Comparison of ENCODE assay signal across 25 cellular contexts in genomic region chr18:37639846-37640245, GRCh38.
"Had no signal": no experiment of that assay in that cellular context is flagged by ENCODE, and none has a peak within 500 bp of the region (broad histone marks: within the 10 kb centered on the region; RNA-seq: fewer than 3 reads in every experiment).

No MANE protein-coding gene starts in this region.

- H3K27me3 Mint-ChIP-seq: activated CD4-positive, alpha-beta memory T cell treated with anti-CD3 and anti-CD28 coated beads for 36 hours; activated naive CD4-positive, alpha-beta T cell treated with anti-CD3 and anti-CD28 coated beads, Interleukin-2, amount 10 ng/mL, durations not matched to agents 7 days and 5 days; natural killer cell treated with Interleukin-12 subunit alpha and Interleukin-12 subunit beta and Interleukin-15 and Interleukin-18, amount 100 ng/mL, for 72 hours; T-cell had no signal

- H3K4me3 ChIP-seq: colonic mucosa, heart right ventricle, lower lobe of right lung, mucosa of descending colon, spleen, tibial nerve had no signal

- H3K27me3 ChIP-seq: colonic mucosa, spleen, tibial nerve had no signal

- H3K4me1 ChIP-seq: colonic mucosa, heart right ventricle, lower lobe of right lung, spleen, tibial nerve had no signal

- DNase-seq: activated CD4-positive, alpha-beta memory T cell treated with anti-CD3 and anti-CD28 coated beads for 36 hours; activated CD4-positive, alpha-beta T cell treated with anti-CD3 and anti-CD28 coated beads for 4 hours; activated CD8-positive, alpha-beta memory T cell treated with anti-CD3 and anti-CD28 coated beads, Interleukin-2, amount 50 U/mL, for 4 hours; activated effector memory CD4-positive, alpha-beta T cell treated with anti-CD3 and anti-CD28 coated beads, Interleukin-2, amount 50 U/mL, for 16 hours; activated naive CD4-positive, alpha-beta T cell treated with anti-CD3 and anti-CD28 coated beads, Interleukin-2, amount 10 ng/mL, durations not matched to agents 7 days and 5 days; activated T-cell treated with anti-CD3 and anti-CD28 coated beads, Interleukin-2, amount 50 U/mL, for 1 hour; amygdala; cerebellar nuclear complex; colonic mucosa; effector CD8-positive, alpha-beta T cell; foreskin melanocyte; heart right ventricle; kidney glomerular epithelial cell; lower lobe of right lung; mucosa of descending colon; posterior cingulate gyrus; right cardiac atrium; spleen; stimulated activated naive CD4-positive, alpha-beta T cell treated with Interleukin-2 at 50 U/mL for 16 hours; T-cell had no signal

- H3K4me3 Mint-ChIP-seq: activated CD4-positive, alpha-beta memory T cell treated with anti-CD3 and anti-CD28 coated beads for 36 hours; activated naive CD4-positive, alpha-beta T cell treated with anti-CD3 and anti-CD28 coated beads, Interleukin-2, amount 10 ng/mL, durations not matched to agents 7 days and 5 days; activated T-helper 1 cell treated with anti-CD3 and anti-CD28 coated beads, Interleukin-12 subunit alpha, Interleukin-12 subunit beta, Interleukin-2, Interleukin-4 antibody, amounts not matched to agents 30 ng/mL and 10 ng/mL and 1 ng/mL, durations not matched to agents 14 hours and 24 hours and 36 hours; natural killer cell treated with Interleukin-12 subunit alpha and Interleukin-12 subunit beta and Interleukin-15 and Interleukin-18, amount 100 ng/mL, for 72 hours; T-cell had no signal

- H3K27ac ChIP-seq: colonic mucosa, epithelial cell of prostate, lower lobe of right lung, spleen, tibial nerve had no signal

- ATAC-seq: heart right ventricle; left lobe of liver; lower lobe of right lung; mucosa of descending colon; natural killer cell treated with Interleukin-12 subunit alpha and Interleukin-12 subunit beta and Interleukin-15 and Interleukin-18, amount 100 ng/mL, for 72 hours; right cardiac atrium; T-cell had no signal

- H3K27ac Mint-ChIP-seq: activated CD4-positive, alpha-beta memory T cell treated with anti-CD3 and anti-CD28 coated beads for 36 hours; activated naive CD4-positive, alpha-beta T cell treated with anti-CD3 and anti-CD28 coated beads, Interleukin-2, amount 10 ng/mL, durations not matched to agents 7 days and 5 days; activated T-helper 1 cell treated with anti-CD3 and anti-CD28 coated beads, Interleukin-12 subunit alpha, Interleukin-12 subunit beta, Interleukin-2, Interleukin-4 antibody, amounts not matched to agents 30 ng/mL and 10 ng/mL and 1 ng/mL, durations not matched to agents 14 hours and 24 hours and 36 hours; natural killer cell treated with Interleukin-12 subunit alpha and Interleukin-12 subunit beta and Interleukin-15 and Interleukin-18, amount 100 ng/mL, for 72 hours; T-cell had no signal

- H3K9me3 ChIP-seq: colonic mucosa had no signal

- H3K4me1 Mint-ChIP-seq: activated naive CD4-positive, alpha-beta T cell treated with anti-CD3 and anti-CD28 coated beads, Interleukin-2, amount 10 ng/mL, durations not matched to agents 7 days and 5 days; T-cell had no signal

- H3K36me3 ChIP-seq: colonic mucosa, heart right ventricle, lower lobe of right lung, spleen, tibial nerve had no signal

- H3K36me3 Mint-ChIP-seq: activated CD4-positive, alpha-beta memory T cell treated with anti-CD3 and anti-CD28 coated beads for 36 hours; activated naive CD4-positive, alpha-beta T cell treated with anti-CD3 and anti-CD28 coated beads, Interleukin-2, amount 10 ng/mL, durations not matched to agents 7 days and 5 days; natural killer cell treated with Interleukin-12 subunit alpha and Interleukin-12 subunit beta and Interleukin-15 and Interleukin-18, amount 100 ng/mL, for 72 hours; T-cell had no signal
